ENCODE assay signal across 8 cellular contexts in genomic region chr16:53773150-53773846, GRCh38.
DNase-seq lines count a peak whose midpoint lies in the region; ATAC-seq lines count a peak whose summit lies in the region.

No MANE protein-coding gene starts in this region.

- DNase-seq in stimulated activated CD4-positive, alpha-beta T cell treated with anti-CD3 and anti-CD28 coated beads, Interleukin-15, amount 100 ng/mL, for 24 hours, result peak; percentile 4
- no peak for DNase-seq in stimulated activated CD4-positive, alpha-beta T cell treated with anti-CD3 and anti-CD28 coated beads, Interleukin-2, amount 100 ng/mL, for 24 hours
- DNase-seq in HS-5 (ENCODE audit: low read depth) (peak; percentile 40), NOMO-1 (lab: John Stamatoyannopoulos, UW; ENCODE audit: unreplicated experiment in 2 of 2) (peak; percentile 45 to 69), dermis blood vessel endothelial cell (peak; percentile 85), lung microvascular endothelial cell (ENCODE audit: low read depth in 2 of 2) (peak; percentile 82 to 86)

- ATAC-seq in GM21526 (IDR thresholded peaks at IDR 0.05; ENCODE audit: low FRiP score, unreplicated experiment) (no peak), HG02885 (IDR thresholded peaks at IDR 0.05; ENCODE audit: poor library complexity, unreplicated experiment) (no peak)

Comparison
In these comparisons a context has a peak if more than half of its experiments do, and no peak if none do; other contexts are left out.
1. DNase-seq: peak in stimulated activated CD4-positive, alpha-beta T cell treated with anti-CD3 and anti-CD28 coated beads, Interleukin-15, amount 100 ng/mL, for 24 hours (single experiment), HS-5 (single experiment), NOMO-1 (2 of 2), dermis blood vessel endothelial cell (single experiment) and lung microvascular endothelial cell (2 of 2); none in stimulated activated CD4-positive, alpha-beta T cell treated with anti-CD3 and anti-CD28 coated beads, Interleukin-2, amount 100 ng/mL, for 24 hours (0 of 2).